Comparison of ENCODE assay signal across 15 cellular contexts in the genomic region with DNA sequence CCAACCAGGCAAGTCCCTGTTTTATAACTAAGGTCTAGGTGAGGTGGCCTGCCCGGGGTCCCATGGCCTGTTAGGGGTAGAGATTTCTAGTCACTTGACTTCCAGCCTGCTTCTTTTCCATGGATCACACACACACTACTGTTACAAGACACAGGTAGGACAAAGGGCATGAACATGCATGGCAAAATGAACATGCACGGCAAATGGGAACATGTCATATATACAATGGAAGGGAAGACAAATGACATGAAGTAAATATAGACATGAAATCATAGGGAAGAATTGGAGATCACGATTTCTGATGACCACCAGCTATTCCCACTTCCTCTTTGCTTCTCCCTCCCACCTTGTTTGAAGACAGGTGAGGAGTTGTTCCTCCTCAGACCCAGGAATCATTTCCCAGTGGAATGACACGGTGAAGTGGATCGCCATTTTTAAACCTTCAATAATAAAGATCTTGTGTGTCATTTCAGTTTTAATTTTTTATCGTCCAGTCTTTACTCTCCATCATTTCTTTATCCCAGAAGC. TPM values are rescaled to one million over a fixed set of nuclear protein-coding genes. Genes with fewer than 3 reads are reported as not detected.
DNase-seq lines count a peak whose midpoint lies in the region; ATAC-seq and TF ChIP-seq lines count a peak whose summit lies in the region.
"Had no signal": no experiment of that assay in that cellular context is flagged by ENCODE, and none has a peak within 500 bp of the region (broad histone marks: within the 10 kb centered on the region; RNA-seq: fewer than 3 reads in every experiment).

No MANE protein-coding gene starts in this region.

- no peaks in the 10 kb centered on the region for H3K36me3 Mint-ChIP-seq in CD4-positive, alpha-beta T cell (ENCODE audit: low read depth)
- H3K36me3 Mint-ChIP-seq in immature natural killer cell = peaks cover 0 to 3% (median 0%) of the 10 kb centered on the region in 3 donors

- no peak overlapping the region for H3K27ac ChIP-seq in CD4-positive, alpha-beta T cell (ENCODE audit: low read depth, low read length)
- H3K27ac ChIP-seq in SJSA1 (peak overlapping the region; percentile 75), skeletal muscle tissue (ENCODE audit: low read depth, low read length) (peak overlapping the region; percentile 67)
- H3K27ac ChIP-seq: BLaER1, neutrophil had no signal

- H3K4me3 ChIP-seq in SJSA1 = no peak overlapping the region
- no peak overlapping the region for H3K4me3 ChIP-seq in skeletal muscle tissue (ENCODE audit: low read length in 3 of 3)
- H3K4me3 ChIP-seq: BLaER1 had no signal

- H3K4me1 ChIP-seq in SJSA1 (replicated peaks) (peaks cover 29% of the 10 kb centered on the region), skeletal muscle tissue (ENCODE audit: control insufficient read depth in 3 of 3, insufficient read depth in 3 of 3, low read length in 3 of 3) (peaks cover 10 to 17% (median 12%) of the 10 kb centered on the region in 3 donors)

- no peak for ATAC-seq in CD4-positive, alpha-beta T cell (ENCODE audit: poor library complexity)
- no peak for ATAC-seq in GM18861 (IDR thresholded peaks at IDR 0.05; ENCODE audit: unreplicated experiment)
- ATAC-seq: activated CD4-positive, alpha-beta T cell treated with anti-CD3 and anti-CD28 coated beads for 36 hours; left colon; T-helper 17 cell had no signal

- H3K9me3 Mint-ChIP-seq in CD4-positive, alpha-beta T cell = no peaks in the 10 kb centered on the region
- H3K9me3 Mint-ChIP-seq in immature natural killer cell = peaks cover 0 to 4% (median 0%) of the 10 kb centered on the region in 6 donors

- DNase-seq in CD4-positive, alpha-beta T cell = no peak
- DNase-seq in SJSA1 (ENCODE audit: low read depth in 1 of 2, low spot score in 2 of 2) (no peak), immature natural killer cell (no peak), cerebellar cortex (ENCODE audit: low spot score) (no peak), cerebellum (ENCODE audit: low spot score) (no peak), hippocampal formation (lab: John Stamatoyannopoulos, UW) (no peak)
- DNase-seq: activated CD4-positive, alpha-beta T cell treated with anti-CD3 and anti-CD28 coated beads for 36 hours; left colon; NCI-H146; NCI-H446 treated with DMSO at 0.1 percent for 48 hours; T-helper 17 cell had no signal

- no peaks in the 10 kb centered on the region for H3K9me3 ChIP-seq in CD4-positive, alpha-beta T cell (ENCODE audit: control insufficient read depth, low read length)
- H3K9me3 ChIP-seq in SJSA1 (replicated peaks) = no peaks in the 10 kb centered on the region
- H3K9me3 ChIP-seq in skeletal muscle tissue (ENCODE audit: control insufficient read depth in 3 of 3, low read length in 3 of 3) = no peaks in the 10 kb centered on the region
- H3K9me3 ChIP-seq: BLaER1, neutrophil had no signal

- CTCF ChIA-PET in CD4-positive, alpha-beta T cell (lab: Charles Lee) = no interaction called here

- H3K36me3 ChIP-seq in SJSA1 (no peaks in the 10 kb centered on the region), skeletal muscle tissue (ENCODE audit: control insufficient read depth in 3 of 3, insufficient read depth in 3 of 3, low read length in 3 of 3) (no peaks in the 10 kb centered on the region)
- H3K36me3 ChIP-seq: BLaER1, neutrophil had no signal

- H3K9ac ChIP-seq in skeletal muscle tissue (ENCODE audit: low read depth in 1 of 3, low read length in 3 of 3) = peak overlapping the region in 1 of 3 donors; percentile 7
- H3K9ac ChIP-seq: BLaER1 had no signal

- peaks cover 6% of the 10 kb centered on the region for H3K4me1 Mint-ChIP-seq in CD4-positive, alpha-beta T cell (ENCODE audit: low read depth)
- peaks cover 12 to 18% of the 10 kb centered on the region in 2 donors for H3K4me1 Mint-ChIP-seq in immature natural killer cell

- peak overlapping the region; percentile 74 for H3K27ac Mint-ChIP-seq in CD4-positive, alpha-beta T cell
- peak overlapping the region in 4 of 6 donors; percentile 78 to 99 (median 86) for H3K27ac Mint-ChIP-seq in immature natural killer cell

- intact Hi-C loops in CD4-positive, alpha-beta T cell (cut with DNase I, micrococcal nuclease) = loop anchor here in 1 of 2 experiments (5.0 to 10.0 kb wide), 4 partner anchors 36 to 976 kb away; a partner anchor contains a TSS

- no peaks in the 10 kb centered on the region for H3K27me3 ChIP-seq in CD4-positive, alpha-beta T cell (ENCODE audit: control insufficient read depth, insufficient read depth, low read length)
- no peaks in the 10 kb centered on the region for H3K27me3 ChIP-seq in SJSA1 (replicated peaks)
- no peaks in the 10 kb centered on the region for H3K27me3 ChIP-seq in skeletal muscle tissue (ENCODE audit: control insufficient read depth in 3 of 3, insufficient read depth in 3 of 3, low read length in 3 of 3)
- H3K27me3 ChIP-seq: BLaER1 had no signal

- no peak for TF ChIP-seq CTCF in CD4-positive, alpha-beta T cell (IDR thresholded peaks at IDR 0.05)

- no peaks in the 10 kb centered on the region for H3K27me3 Mint-ChIP-seq in CD4-positive, alpha-beta T cell
- H3K27me3 Mint-ChIP-seq in immature natural killer cell (ENCODE audit: low read depth in 3 of 3) = peaks cover 0 to 13% (median 9%) of the 10 kb centered on the region in 3 donors
- H3K27me3 Mint-ChIP-seq: T-helper 17 cell had no signal

- POLR2A ChIA-PET in CD4-positive, alpha-beta T cell (lab: Charles Lee) = no interaction called here

- peak overlapping the region; percentile 80 for H3K4me3 Mint-ChIP-seq in CD4-positive, alpha-beta T cell
- peak overlapping the region in 1 of 5 donors; percentile 47 for H3K4me3 Mint-ChIP-seq in immature natural killer cell
- H3K4me3 Mint-ChIP-seq: activated CD4-positive, alpha-beta T cell treated with anti-CD3 and anti-CD28 coated beads for 36 hours had no signal

RNA-seq across cellular contexts. Expression of a gene that starts 47.6 kb away (rescaled TPM):
- 10 to 100 TPM; 10.4 to 12.7 TPM for total RNA-seq in CD4-positive, alpha-beta T cell
- 10.1 and 14.9 TPM in 2 replicates for total RNA-seq in SJSA1 (2014; rRNA removed; shearing (Covaris generic))
- polyA plus RNA-seq in immature natural killer cell = under 1 TPM in 2 of 3 donors, not detected in 1; 0.40 to 0.70 TPM
- total RNA-seq in skeletal muscle tissue = 4.7 TPM
- 1.5 TPM for total RNA-seq in cerebellum
